In genomic region chr15:39918688-39919385, GRCh38 we compare ENCODE assay signal across 9 cellular contexts. TPM values are rescaled to one million over a fixed set of nuclear protein-coding genes. Genes with fewer than 3 reads are reported as not detected.
DNase-seq lines count a peak whose midpoint lies in the region; ATAC-seq and TF ChIP-seq lines count a peak whose summit lies in the region.
"Had no signal": no experiment of that assay in that cellular context is flagged by ENCODE, and none has a peak within 500 bp of the region (broad histone marks: within the 10 kb centered on the region; RNA-seq: fewer than 3 reads in every experiment).

No MANE protein-coding gene starts in this region.

- no peak overlapping the region for H2AFZ ChIP-seq in OCI-LY7 (ENCODE audit: low read length)

- H3K4me1 ChIP-seq in right cardiac atrium (ENCODE audit: control insufficient read depth, insufficient read depth, low read length), result no peaks in the 10 kb centered on the region
- H3K4me1 ChIP-seq in spleen, result peaks cover 8 to 27% (median 20%) of the 10 kb centered on the region in 6 donors
- peaks cover 6% of the 10 kb centered on the region for H3K4me1 ChIP-seq in OCI-LY7 (ENCODE audit: insufficient read depth, low read length, poor library complexity, severe bottlenecking)

- TF ChIP-seq POLR2A in spleen (IDR thresholded peaks at IDR 0.05), result no peak

- no peaks in the 10 kb centered on the region for H3K9me2 ChIP-seq in OCI-LY7 (ENCODE audit: insufficient read depth, low read length)

- 26% methylated on average over 13 of the region's 13 CpGs for WGBS in right cardiac atrium
- 26 to 34% (median 30%) methylated on average over 13 of the region's 13 CpGs for WGBS in spleen, 5 donors

- H3K4me3 Mint-ChIP-seq in T-helper 1 cell treated with Interleukin-12 subunit alpha and Interleukin-12 subunit beta and Interleukin-4 antibody, amounts not matched to agents 30 μg/mL and 1 μg/mL, for 36 hours, result peak overlapping the region; percentile 45
- peak overlapping the region; percentile 64 for H3K4me3 Mint-ChIP-seq in activated B cell treated with CpG ODN at 0.5 μM for 24 hours

- H3K27ac ChIP-seq in right cardiac atrium (ENCODE audit: low read length) (no peak overlapping the region), spleen (peak overlapping the region in 4 of 8 donors; percentile 62 to 80 (median 74)), OCI-LY7 (ENCODE audit: low read depth, low read length, poor library complexity, severe bottlenecking) (no peak overlapping the region)

- H3K36me3 Mint-ChIP-seq in T-helper 1 cell treated with Interleukin-12 subunit alpha and Interleukin-12 subunit beta and Interleukin-4 antibody, amounts not matched to agents 30 μg/mL and 1 μg/mL, for 36 hours (ENCODE audit: low read depth), result peaks cover 3% of the 10 kb centered on the region
- no peaks in the 10 kb centered on the region for H3K36me3 Mint-ChIP-seq in activated B cell treated with CpG ODN at 0.5 μM for 24 hours (ENCODE audit: low read depth)

- no peak for DNase-seq in T-helper 1 cell
- DNase-seq in activated B cell treated with CpG ODN at 0.5 μM for 24 hours, result no peak
- DNase-seq in right cardiac atrium, result no peak
- no peak for DNase-seq in spleen
- DNase-seq in OCI-LY7 (ENCODE audit: low spot score), result no peak
- DNase-seq in activated naive CD4-positive, alpha-beta T cell treated with anti-CD3 and anti-CD28 coated beads, Interleukin-2, amount 50 U/mL, for 16 hours, result no peak

- CTCF ChIA-PET in activated B cell treated with CpG ODN at 0.5 μM for 24 hours (lab: Charles Lee), result interaction anchor here (0.8 kb wide), 1 partner anchor 8 kb away, joined by 3 read pairs; no protein-coding TSS in a partner anchor
- CTCF ChIA-PET in OCI-LY7 (lab: Charles Lee; ENCODE audit: unreplicated experiment), result no interaction called here

- ATAC-seq in activated B cell treated with CpG ODN at 0.5 μM for 24 hours (ENCODE audit: low read depth) (no peak), right cardiac atrium (no peak), HG02763 (IDR thresholded peaks at IDR 0.05; ENCODE audit: unreplicated experiment) (no peak)

- peaks cover 46% of the 10 kb centered on the region for H3K27me3 Mint-ChIP-seq in T-helper 1 cell treated with Interleukin-12 subunit alpha and Interleukin-12 subunit beta and Interleukin-4 antibody, amounts not matched to agents 30 μg/mL and 1 μg/mL, for 36 hours (ENCODE audit: low read depth)
- peaks cover 15% of the 10 kb centered on the region for H3K27me3 Mint-ChIP-seq in activated B cell treated with CpG ODN at 0.5 μM for 24 hours

- H3K4me2 ChIP-seq in OCI-LY7 (ENCODE audit: low read length), result no peak overlapping the region

- H3K9me3 Mint-ChIP-seq in T-helper 1 cell treated with Interleukin-12 subunit alpha and Interleukin-12 subunit beta and Interleukin-4 antibody, amounts not matched to agents 30 μg/mL and 1 μg/mL, for 36 hours, result peaks cover 6% of the 10 kb centered on the region
- H3K9me3 Mint-ChIP-seq in activated B cell treated with CpG ODN at 0.5 μM for 24 hours, result no peaks in the 10 kb centered on the region

- H4K20me1 ChIP-seq in OCI-LY7 (ENCODE audit: insufficient read depth, low read length), result no peaks in the 10 kb centered on the region

- H3K4me3 ChIP-seq in right cardiac atrium (ENCODE audit: low read length) (peak overlapping the region; percentile 62), spleen (peak overlapping the region in 7 of 8 donors; percentile 64 to 81 (median 67)), OCI-LY7 (ENCODE audit: low read depth, low read length, poor library complexity, severe bottlenecking) (no peak overlapping the region)

- H3K9me3 ChIP-seq in right cardiac atrium (ENCODE audit: control insufficient read depth, low read length) (no peaks in the 10 kb centered on the region), spleen (no peaks in the 10 kb centered on the region), OCI-LY7 (ENCODE audit: low read length) (no peaks in the 10 kb centered on the region)

- no peak for TF ChIP-seq CTCF in activated B cell treated with CpG ODN at 0.5 μM for 24 hours (IDR thresholded peaks at IDR 0.05)
- no peak for TF ChIP-seq CTCF in spleen (IDR thresholded peaks at IDR 0.05 in 8 of 11, conservative IDR thresholded peaks at IDR 0.05 in 3 of 11)
- TF ChIP-seq CTCF in OCI-LY7 (conservative IDR thresholded peaks at IDR 0.05; ENCODE audit: low read length), result no peak

- intact Hi-C loops in activated B cell treated with CpG ODN at 0.5 μM for 24 hours (cut with micrococcal nuclease) (loop anchor here (1.0 kb wide), 1 partner anchor 137 kb away; the partner anchor contains the start of gene FSIP1), right cardiac atrium (cut with DNase I) (no loop called here), spleen (cut with DNase I; ENCODE audit: low total_unique reads) (no loop called here), OCI-LY7 (cut with micrococcal nuclease; ENCODE audit: unreplicated experiment) (no loop called here)

- no peak overlapping the region for H3K27ac Mint-ChIP-seq in T-helper 1 cell treated with Interleukin-12 subunit alpha and Interleukin-12 subunit beta and Interleukin-4 antibody, amounts not matched to agents 30 μg/mL and 1 μg/mL, for 36 hours
- H3K27ac Mint-ChIP-seq in activated B cell treated with CpG ODN at 0.5 μM for 24 hours, result no peak overlapping the region

- H3K36me3 ChIP-seq in spleen (no peaks in the 10 kb centered on the region), OCI-LY7 (ENCODE audit: insufficient read depth, low read length) (no peaks in the 10 kb centered on the region)

- POLR2A ChIA-PET in activated B cell treated with CpG ODN at 0.5 μM for 24 hours (lab: Charles Lee), result interaction anchor here (2.6 kb wide), 1 partner anchor 14 kb away, joined by 19 read pairs; the partner anchor contains the start of gene EIF2AK4
- POLR2A ChIA-PET in OCI-LY7 (lab: Charles Lee), result no interaction called here

- no TSS peak for BruUV-seq in OCI-LY7 (replicated peaks; lab: Mats Ljungman, UMichigan)

- H3K4me1 Mint-ChIP-seq in T-helper 1 cell treated with Interleukin-12 subunit alpha and Interleukin-12 subunit beta and Interleukin-4 antibody, amounts not matched to agents 30 μg/mL and 1 μg/mL, for 36 hours (ENCODE audit: low read depth), result peaks cover 14% of the 10 kb centered on the region
- H3K4me1 Mint-ChIP-seq in activated B cell treated with CpG ODN at 0.5 μM for 24 hours, result peaks cover 13% of the 10 kb centered on the region

- no peaks in the 10 kb centered on the region for H3K27me3 ChIP-seq in right cardiac atrium (ENCODE audit: control insufficient read depth, insufficient read depth)
- H3K27me3 ChIP-seq in spleen (replicated peaks in 1 of 7), result peaks cover 0 to 53% (median 36%) of the 10 kb centered on the region in 7 donors

- H3K79me2 ChIP-seq in OCI-LY7 (ENCODE audit: insufficient read depth, low read depth, low read length), result no peaks in the 10 kb centered on the region

RNA-seq across cellular contexts. Expression of gene GPR176, which starts 1.2 kb away (rescaled TPM):
- total RNA-seq in activated B cell treated with CpG ODN at 0.5 μM for 24 hours, result 0.12 TPM in 1 of 2 replicates, not detected in the other
- total RNA-seq in right cardiac atrium, result 1 to 10 TPM; 1.4 to 3.9 (median 1.8) TPM
- polyA plus RNA-seq in right cardiac atrium, result 1.8 TPM
- total RNA-seq in spleen, result 10 to 100 TPM in 1 of 7 donors, 1 to 10 TPM in 6; 3.2 to 12.8 (median 6.6) TPM
- polyA plus RNA-seq in spleen, result 1 to 10 TPM; 2.7 to 4.6 (median 4.0) TPM
- 0.57 TPM in 1 of 2 replicates, not detected in the other for total RNA-seq in OCI-LY7 (2014; rRNA removed; shearing (Covaris generic))
- not detected in 2 replicates for total RNA-seq in OCI-LY7 (2022)
- total RNA-seq: T-helper 2 cell treated with Interferon-gamma antibody and Interleukin-4, amounts not matched to agents 100 ng/mL and 5 ng/mL, for 36 hours had no signal

RNA-seq across cellular contexts. Expression of gene EIF2AK4, which starts 15.1 kb away (rescaled TPM):
- total RNA-seq in activated B cell treated with CpG ODN at 0.5 μM for 24 hours, result 22.8 and 24.5 TPM in 2 replicates
- total RNA-seq in right cardiac atrium, result 10 to 100 TPM; 22.3 to 28.3 (median 25.1) TPM
- polyA plus RNA-seq in right cardiac atrium, result 35.4 TPM
- total RNA-seq in spleen, result 10 to 100 TPM; 21.0 to 56.2 (median 28.7) TPM
- polyA plus RNA-seq in spleen, result 10 to 100 TPM; 28.9 to 34.7 (median 33.8) TPM
- 6.1 and 10.5 TPM in 2 replicates for total RNA-seq in OCI-LY7 (2014; rRNA removed; shearing (Covaris generic))
- total RNA-seq in OCI-LY7 (2022), result 10.7 and 14.1 TPM in 2 replicates
